9 cellular contexts compared by ENCODE assay signal in the genomic region with DNA sequence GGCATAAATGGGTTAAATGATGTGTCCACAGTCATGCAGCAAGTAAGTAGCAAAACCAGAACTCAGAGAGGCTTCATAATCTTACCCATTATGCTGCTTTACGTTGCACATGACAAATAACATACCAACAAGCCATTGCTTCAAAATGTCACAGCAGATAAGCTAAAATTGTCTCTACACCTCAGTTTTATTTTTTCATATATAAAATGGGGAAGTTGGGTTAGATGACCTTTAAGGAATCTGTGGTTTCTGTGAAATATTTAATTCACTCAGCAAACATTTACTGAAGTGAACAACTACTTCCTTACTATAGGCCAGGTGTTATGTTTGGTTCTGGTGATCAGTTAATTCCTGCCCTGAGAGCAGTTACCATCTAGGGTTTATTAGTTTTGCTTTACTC. TPM values are rescaled to one million over a fixed set of nuclear protein-coding genes. Genes with fewer than 3 reads are reported as not detected.
DNase-seq lines count a peak whose midpoint lies in the region; ATAC-seq and TF ChIP-seq lines count a peak whose summit lies in the region.
"Had no signal": no experiment of that assay in that cellular context is flagged by ENCODE, and none has a peak within 500 bp of the region (broad histone marks: within the 10 kb centered on the region; RNA-seq: fewer than 3 reads in every experiment).

No MANE protein-coding gene starts in this region.

- no peak overlapping the region for H2BK120ac ChIP-seq in mesenchymal stem cell (ENCODE audit: low read depth, low read length)

- no peak overlapping the region for H3K14ac ChIP-seq in mesenchymal stem cell (ENCODE audit: low read length in 2 of 2)

- no peak overlapping the region for H2AFZ ChIP-seq in mesenchymal stem cell (ENCODE audit: low read depth, low read length)

- H3K4me1 Mint-ChIP-seq in activated naive CD4-positive, alpha-beta T cell treated with anti-CD3 and anti-CD28 coated beads, Interleukin-2, amount 50 U/mL, for 24 hours = peaks cover 60% of the 10 kb centered on the region
- peaks cover 51% of the 10 kb centered on the region for H3K4me1 Mint-ChIP-seq in activated CD8-positive, alpha-beta T cell treated with anti-CD3 and anti-CD28 coated beads, Interleukin-2, amount 10 ng/mL, durations not matched to agents 7 days and 5 days (ENCODE audit: low read depth)

- no peak overlapping the region for H3K4me2 ChIP-seq in mesenchymal stem cell (ENCODE audit: low read length, poor library complexity, severe bottlenecking)

- peak overlapping the region; percentile 96 for H3K4me3 Mint-ChIP-seq in activated naive CD4-positive, alpha-beta T cell treated with anti-CD3 and anti-CD28 coated beads, Interleukin-2, amount 50 U/mL, for 24 hours
- H3K4me3 Mint-ChIP-seq in activated CD8-positive, alpha-beta T cell treated with anti-CD3 and anti-CD28 coated beads, Interleukin-2, amount 10 ng/mL, durations not matched to agents 7 days and 5 days = peak overlapping the region; percentile 68

- H3K4me1 ChIP-seq in mesenchymal stem cell (ENCODE audit: control insufficient read depth, insufficient read depth, low read depth, low read length) (peaks cover 10% of the 10 kb centered on the region), upper lobe of right lung (peaks cover 44% of the 10 kb centered on the region)

- H3K9me3 Mint-ChIP-seq in activated naive CD4-positive, alpha-beta T cell treated with anti-CD3 and anti-CD28 coated beads, Interleukin-2, amount 50 U/mL, for 24 hours = no peaks in the 10 kb centered on the region
- no peaks in the 10 kb centered on the region for H3K9me3 Mint-ChIP-seq in activated CD8-positive, alpha-beta T cell treated with anti-CD3 and anti-CD28 coated beads, Interleukin-2, amount 10 ng/mL, durations not matched to agents 7 days and 5 days (ENCODE audit: insufficient read depth)

- H3K27ac ChIP-seq in mesenchymal stem cell (ENCODE audit: low read length, poor library complexity, severe bottlenecking) (no peak overlapping the region), upper lobe of right lung (peak overlapping the region; percentile 63)
- H3K27ac ChIP-seq: KMS-11 had no signal

- no peak overlapping the region for H2BK15ac ChIP-seq in mesenchymal stem cell (ENCODE audit: low read depth, poor library complexity, severe bottlenecking)

- H3K9me3 ChIP-seq in mesenchymal stem cell (ENCODE audit: control insufficient read depth, low read length) (no peaks in the 10 kb centered on the region), upper lobe of right lung (no peaks in the 10 kb centered on the region)

- no peak overlapping the region for H3K23ac ChIP-seq in mesenchymal stem cell (ENCODE audit: low read length in 2 of 2)

- peak overlapping the region; percentile 97 for H3K27ac Mint-ChIP-seq in activated naive CD4-positive, alpha-beta T cell treated with anti-CD3 and anti-CD28 coated beads, Interleukin-2, amount 50 U/mL, for 24 hours
- peak overlapping the region; percentile 85 for H3K27ac Mint-ChIP-seq in activated CD8-positive, alpha-beta T cell treated with anti-CD3 and anti-CD28 coated beads, Interleukin-2, amount 10 ng/mL, durations not matched to agents 7 days and 5 days

- no peak for ATAC-seq in activated CD8-positive, alpha-beta T cell treated with anti-CD3 and anti-CD28 coated beads, Interleukin-2, amount 10 ng/mL, durations not matched to agents 7 days and 5 days
- ATAC-seq in upper lobe of right lung = no peak
- no peak for ATAC-seq in GM19397 (IDR thresholded peaks at IDR 0.05; ENCODE audit: unreplicated experiment)
- no peak for ATAC-seq in GM21717 (IDR thresholded peaks at IDR 0.05; ENCODE audit: unreplicated experiment)

- H4K91ac ChIP-seq in mesenchymal stem cell (ENCODE audit: low read length) = no peak overlapping the region

- H2BK12ac ChIP-seq in mesenchymal stem cell (ENCODE audit: low read length in 2 of 2) = no peak overlapping the region

- H3K79me1 ChIP-seq in mesenchymal stem cell (replicated peaks; ENCODE audit: low read length, poor library complexity, severe bottlenecking) = peaks cover 6% of the 10 kb centered on the region

- H3K9ac ChIP-seq in mesenchymal stem cell (ENCODE audit: low read length) = peak overlapping the region; percentile 23
- H3K9ac ChIP-seq: KMS-11 had no signal

- no peak overlapping the region for H2AK5ac ChIP-seq in mesenchymal stem cell (ENCODE audit: low read length, severe bottlenecking)

- H3K27me3 Mint-ChIP-seq in activated naive CD4-positive, alpha-beta T cell treated with anti-CD3 and anti-CD28 coated beads, Interleukin-2, amount 50 U/mL, for 24 hours = no peaks in the 10 kb centered on the region
- H3K27me3 Mint-ChIP-seq in activated CD8-positive, alpha-beta T cell treated with anti-CD3 and anti-CD28 coated beads, Interleukin-2, amount 10 ng/mL, durations not matched to agents 7 days and 5 days (ENCODE audit: low read depth) = no peaks in the 10 kb centered on the region

- POLR2A ChIA-PET in activated CD8-positive, alpha-beta T cell treated with anti-CD3 and anti-CD28 coated beads, Interleukin-2, amount 10 ng/mL, durations not matched to agents 7 days and 5 days (lab: Charles Lee) = interaction anchor here (0.6 to 2.0 kb wide), 15 partner anchors 20 to 166 kb away, joined by 3 to 12 read pairs (median 3); partner anchors contain the start of gene SPOCK2

- no peak overlapping the region for H3K4ac ChIP-seq in mesenchymal stem cell (ENCODE audit: low read depth in 1 of 2, low read length in 2 of 2)

- no peak overlapping the region for H2BK5ac ChIP-seq in mesenchymal stem cell (ENCODE audit: low read depth, low read length, poor library complexity, severe bottlenecking)

- no peak overlapping the region for H4K8ac ChIP-seq in mesenchymal stem cell (ENCODE audit: low read length)

- no peaks in the 10 kb centered on the region for H3K27me3 ChIP-seq in mesenchymal stem cell (ENCODE audit: control insufficient read depth in 1 of 2, insufficient read depth in 1 of 2, low read length in 2 of 2)
- H3K27me3 ChIP-seq in upper lobe of right lung = no peaks in the 10 kb centered on the region

- H3K36me3 Mint-ChIP-seq in activated naive CD4-positive, alpha-beta T cell treated with anti-CD3 and anti-CD28 coated beads, Interleukin-2, amount 50 U/mL, for 24 hours = no peaks in the 10 kb centered on the region
- H3K36me3 Mint-ChIP-seq in activated CD8-positive, alpha-beta T cell treated with anti-CD3 and anti-CD28 coated beads, Interleukin-2, amount 10 ng/mL, durations not matched to agents 7 days and 5 days (ENCODE audit: low read depth) = peaks cover 37% of the 10 kb centered on the region

- 100% methylated on average over 1 of the region's 1 CpG for WGBS in mesenchymal stem cell

- intact Hi-C loops in upper lobe of right lung (cut with DNase I) = no loop called here

- H3K36me3 ChIP-seq in mesenchymal stem cell (ENCODE audit: control insufficient read depth in 1 of 2, insufficient read depth in 2 of 2, low read depth in 1 of 2, low read length in 2 of 2) (peaks cover 9 to 11% of the 10 kb centered on the region in 2 experiments), upper lobe of right lung (peaks cover 18% of the 10 kb centered on the region)

- no peak overlapping the region for H3K18ac ChIP-seq in mesenchymal stem cell (ENCODE audit: low read depth in 1 of 2, low read length in 2 of 2)

- CTCF ChIA-PET in activated CD8-positive, alpha-beta T cell treated with anti-CD3 and anti-CD28 coated beads, Interleukin-2, amount 10 ng/mL, durations not matched to agents 7 days and 5 days (lab: Charles Lee) = interaction anchor here (0.6 to 9.2 kb wide), 15 partner anchors 11 to 322 kb away, joined by 3 to 59 read pairs (median 6); partner anchors contain the start of gene DDIT4

- H3K4me3 ChIP-seq in mesenchymal stem cell (ENCODE audit: insufficient read depth in 1 of 2, low read depth in 1 of 2, low read length in 2 of 2) (no peak overlapping the region), upper lobe of right lung (peak overlapping the region; percentile 12)

- DNase-seq in activated naive CD4-positive, alpha-beta T cell (lab: John Stamatoyannopoulos, UW) = no peak
- no peak for DNase-seq in activated CD8-positive, alpha-beta T cell treated with anti-CD3 and anti-CD28 coated beads, Interleukin-2, amount 10 ng/mL, durations not matched to agents 7 days and 5 days
- DNase-seq in mesenchymal stem cell (no peak), upper lobe of right lung (no peak), T-helper 9 cell (no peak)

- no peak for TF ChIP-seq CTCF in upper lobe of right lung (IDR thresholded peaks at IDR 0.05)

RNA-seq across cellular contexts. Expression of gene ASCC1, which starts 2.3 kb away (rescaled TPM):
- total RNA-seq in activated CD8-positive, alpha-beta T cell treated with anti-CD3 and anti-CD28 coated beads, Interleukin-2, amount 10 ng/mL, durations not matched to agents 7 days and 5 days = 10 to 100 TPM; 34.8 to 40.3 TPM
- 36.0 TPM for polyA plus RNA-seq in mesenchymal stem cell (2013, experiment 1 of 2)
- polyA plus RNA-seq in mesenchymal stem cell (2013, experiment 2 of 2) = 36.1 TPM
- 27.4 TPM for total RNA-seq in upper lobe of right lung

RNA-seq across cellular contexts. Expression of gene ANAPC16, which starts 2.5 kb away (rescaled TPM):
- total RNA-seq in activated CD8-positive, alpha-beta T cell treated with anti-CD3 and anti-CD28 coated beads, Interleukin-2, amount 10 ng/mL, durations not matched to agents 7 days and 5 days = 10 to 100 TPM; 72.9 TPM
- 63.6 TPM for polyA plus RNA-seq in mesenchymal stem cell (2013, experiment 1 of 2)
- 65.1 TPM for polyA plus RNA-seq in mesenchymal stem cell (2013, experiment 2 of 2)
- 118 TPM for total RNA-seq in upper lobe of right lung

RNA-seq across cellular contexts. Expression of gene DDIT4, which starts 55.4 kb away (rescaled TPM):
- total RNA-seq in activated CD8-positive, alpha-beta T cell treated with anti-CD3 and anti-CD28 coated beads, Interleukin-2, amount 10 ng/mL, durations not matched to agents 7 days and 5 days = 100 to 1,000 TPM; 382 to 384 TPM
- 109 TPM for polyA plus RNA-seq in mesenchymal stem cell (2013, experiment 1 of 2)
- polyA plus RNA-seq in mesenchymal stem cell (2013, experiment 2 of 2) = 107 TPM
- 200 TPM for total RNA-seq in upper lobe of right lung
